Comparison of ENCODE assay signal across 4 cellular contexts in the genomic region with DNA sequence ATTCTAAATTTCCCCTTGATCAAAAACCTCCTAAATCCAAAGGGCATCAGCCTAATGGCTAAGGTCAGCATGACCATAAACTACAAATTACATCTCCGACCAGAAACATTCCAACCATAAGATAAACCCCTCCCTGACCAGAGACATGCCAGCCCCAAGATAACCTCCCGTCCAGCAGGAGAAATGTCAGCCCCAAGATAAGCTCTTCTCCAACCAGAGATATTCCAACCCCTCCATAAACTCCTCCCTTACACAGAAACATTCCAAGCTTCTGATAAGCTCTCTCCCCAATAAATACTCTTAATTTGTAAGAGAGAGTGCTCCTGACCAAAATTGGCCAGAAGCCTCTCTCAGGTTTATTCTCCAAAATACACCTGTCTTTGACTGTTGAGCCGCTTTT.
"Had no signal": no experiment of that assay in that cellular context is flagged by ENCODE, and none has a peak within 500 bp of the region (broad histone marks: within the 10 kb centered on the region; RNA-seq: fewer than 3 reads in every experiment).

No MANE protein-coding gene starts in this region.

- H3K27ac ChIP-seq: HL-60 had no signal

- H3K36me3 Mint-ChIP-seq: IgD-negative memory B cell had no signal

- H3K4me3 Mint-ChIP-seq: IgD-negative memory B cell had no signal

- H3K27ac Mint-ChIP-seq: IgD-negative memory B cell had no signal

- DNase-seq: IMR-90 had no signal

- H3K4me3 ChIP-seq: K562 had no signal
